ENCODE assay signal across 9 cellular contexts in genomic region chr9:71897573-71897972, GRCh38. TPM values are rescaled to one million over a fixed set of nuclear protein-coding genes. Genes with fewer than 3 reads are reported as not detected.
DNase-seq lines count a peak whose midpoint lies in the region; ATAC-seq and TF ChIP-seq lines count a peak whose summit lies in the region.
"Had no signal": no experiment of that assay in that cellular context is flagged by ENCODE, and none has a peak within 500 bp of the region (broad histone marks: within the 10 kb centered on the region; RNA-seq: fewer than 3 reads in every experiment).

No MANE protein-coding gene starts in this region.

- peaks cover 4 to 7% of the 10 kb centered on the region in 2 donors for H3K36me3 Mint-ChIP-seq in naive B cell

- H3K27ac Mint-ChIP-seq in naive B cell: peak overlapping the region in 4 of 6 donors; percentile 74 to 92 (median 76)

- H3K4me1 Mint-ChIP-seq in naive B cell: peaks cover 70 to 96% (median 81%) of the 10 kb centered on the region in 3 donors

- H3K27me3 Mint-ChIP-seq in naive B cell: no peaks in the 10 kb centered on the region

- peak overlapping the region in 6 of 8 donors; percentile 17 to 90 (median 78) for H3K4me3 Mint-ChIP-seq in naive B cell

- H3K9me3 Mint-ChIP-seq in naive B cell: no peaks in the 10 kb centered on the region

- DNase-seq in NB4 (ENCODE audit: low read depth) (peak; percentile 79), naive B cell (no peak), DMS153 (lab: John Stamatoyannopoulos, UW) (no peak)
- no peak for DNase-seq in stimulated activated naive CD4-positive, alpha-beta T cell treated with Interleukin-2 at 50 U/mL for 16 hours (lab: John Stamatoyannopoulos, UW)
- no peak for DNase-seq in activated CD4-positive, alpha-beta T cell treated with anti-CD3 and anti-CD28 coated beads, Interleukin-2, amount 50 U/mL, for 1 hour
- no peak for DNase-seq in activated T-cell treated with anti-CD3 and anti-CD28 coated beads, Interleukin-2, amount 50 U/mL, for 48 hours
- DNase-seq: Peyer's patch had no signal

- TF ChIP-seq POLR2A in NB4 (IDR thresholded peaks at IDR 0.05; ENCODE audit: extremely low read depth, insufficient read length): no peak

- peak overlapping the region; percentile 21 for H3K4me3 ChIP-seq in NB4 (ENCODE audit: low read depth, low read length)
- H3K4me3 ChIP-seq: Peyer's patch had no signal

- no peak for TF ChIP-seq CTCF in NB4 (IDR thresholded peaks at IDR 0.05; ENCODE audit: low read depth, low read length)

- ATAC-seq in GM18870 (IDR thresholded peaks at IDR 0.05; ENCODE audit: unreplicated experiment) (peak; percentile 62), HG02678 (IDR thresholded peaks at IDR 0.05; ENCODE audit: unreplicated experiment) (peak; percentile 68), naive B cell (ENCODE audit: low read depth in 2 of 2) (peak; percentile 60 to 66)

RNA-seq across cellular contexts. Expression of gene ABHD17B, which starts 13.4 kb away (rescaled TPM):
- 10 to 100 TPM; 47.4 to 83.9 (median 60.2) TPM for polyA plus RNA-seq in naive B cell (ENCODE audit: low read depth in 6 of 6)

RNA-seq across cellular contexts. Expression of gene C9orf85, which starts 13.9 kb away (rescaled TPM):
- 10 to 100 TPM in 4 of 6 donors, 1 to 10 TPM in 2; 2.1 to 15.7 (median 11.6) TPM for polyA plus RNA-seq in naive B cell (ENCODE audit: low read depth in 6 of 6)
